In the genomic region with DNA sequence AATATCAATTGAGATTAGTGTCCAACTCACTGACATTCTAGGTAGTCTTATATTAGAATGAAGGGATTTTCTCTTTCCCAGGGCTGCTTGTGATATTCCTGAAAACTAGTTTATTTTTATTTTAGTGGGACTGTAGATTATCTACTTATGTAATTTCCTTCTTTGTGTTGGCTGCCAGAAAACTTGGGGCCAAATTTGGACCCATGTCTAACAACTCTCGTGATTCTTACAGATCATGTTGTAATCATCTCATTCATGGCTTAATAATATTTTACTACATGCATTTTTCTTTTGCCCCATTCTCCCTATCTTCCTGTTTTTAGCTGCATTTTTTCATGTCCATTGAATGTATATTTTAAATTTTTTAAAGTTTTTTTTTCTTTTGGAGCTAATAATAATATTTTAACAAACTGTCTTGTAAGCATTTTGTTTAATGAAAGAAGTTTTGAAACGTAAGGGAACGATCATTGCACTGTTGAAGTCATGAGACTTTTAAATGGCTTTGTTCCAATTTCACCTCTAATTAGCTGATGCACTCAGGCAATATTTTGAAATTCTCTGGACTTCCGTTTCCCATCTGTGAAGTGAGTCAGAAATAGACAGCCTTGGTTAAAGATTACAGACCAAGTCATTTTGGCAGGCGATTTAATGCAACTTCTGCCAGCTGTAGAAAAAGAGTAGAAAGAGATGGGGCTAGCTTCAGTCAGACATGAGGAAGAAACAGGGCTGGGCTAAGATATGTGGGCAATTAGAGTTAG, we compare ENCODE assay signal across 8 cellular contexts. TPM values are rescaled to one million over a fixed set of nuclear protein-coding genes. Genes with fewer than 3 reads are reported as not detected.
DNase-seq lines count a peak whose midpoint lies in the region; ATAC-seq, FAIRE-seq and TF ChIP-seq lines count a peak whose summit lies in the region.

No MANE protein-coding gene starts in this region.

- H3K36me3 ChIP-seq in adrenal gland (replicated peaks in 1 of 2) = no peaks in the 10 kb centered on the region
- H3K36me3 ChIP-seq in naive thymus-derived CD4-positive, alpha-beta T cell (ENCODE audit: control insufficient read depth in 2 of 3, insufficient read depth in 3 of 3, low read length in 3 of 3) = no peaks in the 10 kb centered on the region

- H3K9me3 ChIP-seq in adrenal gland (replicated peaks in 1 of 3) = no peaks in the 10 kb centered on the region
- no peaks in the 10 kb centered on the region for H3K9me3 ChIP-seq in naive thymus-derived CD4-positive, alpha-beta T cell (ENCODE audit: control insufficient read depth in 2 of 3, low read length in 3 of 3)

- no peak overlapping the region for H3K27ac ChIP-seq in adrenal gland
- H3K27ac ChIP-seq in naive thymus-derived CD4-positive, alpha-beta T cell (ENCODE audit: low read depth, low read length) = no peak overlapping the region

- peaks cover 0 to 14% (median 4%) of the 10 kb centered on the region in 11 donors for H3K9me3 Mint-ChIP-seq in naive thymus-derived CD4-positive, alpha-beta T cell

- no peak overlapping the region for H3K27ac Mint-ChIP-seq in naive thymus-derived CD4-positive, alpha-beta T cell

- H3K4me1 Mint-ChIP-seq in naive thymus-derived CD4-positive, alpha-beta T cell = no peaks in the 10 kb centered on the region

- no peak overlapping the region for H3K4me3 ChIP-seq in adrenal gland
- no peak overlapping the region for H3K4me3 ChIP-seq in naive thymus-derived CD4-positive, alpha-beta T cell (ENCODE audit: low read length)

- POLR2A ChIA-PET in naive thymus-derived CD4-positive, alpha-beta T cell (lab: Charles Lee) = no interaction called here

- peaks cover 7% of the 10 kb centered on the region in 2 donors for H3K4me1 ChIP-seq in adrenal gland (replicated peaks in 1 of 2)
- no peaks in the 10 kb centered on the region for H3K4me1 ChIP-seq in naive thymus-derived CD4-positive, alpha-beta T cell (ENCODE audit: control insufficient read depth in 2 of 2, insufficient read depth in 2 of 2, low read length in 2 of 2)

- no peak for TF ChIP-seq CTCF in adrenal gland (IDR thresholded peaks at IDR 0.05)

- intact Hi-C loops in adrenal gland (cut with DNase I) = no loop called here
- intact Hi-C loops in naive thymus-derived CD4-positive, alpha-beta T cell (cut with micrococcal nuclease) = no loop called here

- CTCF ChIA-PET in naive thymus-derived CD4-positive, alpha-beta T cell (lab: Charles Lee) = no interaction called here

- peak; percentile 23 to 71 (median 48) for DNase-seq in adrenal gland
- DNase-seq in non-pigmented ciliary epithelial cell (ENCODE audit: low read depth) = peak; percentile 71
- no peak for DNase-seq in NCI-H1436 treated with DMSO at 0.1 percent for 48 hours (lab: John Stamatoyannopoulos, UW)
- no peak for DNase-seq in HTR-8/SVneo (ENCODE audit: insufficient read length, low spot score)
- DNase-seq in T-helper 1 cell = no peak
- DNase-seq in naive thymus-derived CD4-positive, alpha-beta T cell = no peak

- peaks cover 0 to 11% (median 0%) of the 10 kb centered on the region in 5 donors for H3K36me3 Mint-ChIP-seq in naive thymus-derived CD4-positive, alpha-beta T cell

- no peak for FAIRE-seq in HTR-8/SVneo (lab: Jason Lieb, UNC)

- no peaks in the 10 kb centered on the region for H3K27me3 ChIP-seq in adrenal gland
- no peaks in the 10 kb centered on the region for H3K27me3 ChIP-seq in naive thymus-derived CD4-positive, alpha-beta T cell (ENCODE audit: control insufficient read depth in 2 of 2, insufficient read depth in 2 of 2, low read length in 2 of 2)

- peak; percentile 95 for ATAC-seq in GM19023 (IDR thresholded peaks at IDR 0.05; ENCODE audit: unreplicated experiment)
- peak; percentile 95 for ATAC-seq in HG03175 (IDR thresholded peaks at IDR 0.05; ENCODE audit: unreplicated experiment)
- ATAC-seq in naive thymus-derived CD4-positive, alpha-beta T cell = no peak

- peaks cover 0 to 48% (median 27%) of the 10 kb centered on the region in 5 donors for H3K27me3 Mint-ChIP-seq in naive thymus-derived CD4-positive, alpha-beta T cell

- TF ChIP-seq POLR2A in adrenal gland (IDR thresholded peaks at IDR 0.05) = no peak

- 15 to 19% (median 17%) methylated on average over 5 of the region's 5 CpGs for WGBS in adrenal gland, 4 donors

- H3K4me3 Mint-ChIP-seq in naive thymus-derived CD4-positive, alpha-beta T cell = no peak overlapping the region

RNA-seq across cellular contexts. Expression of gene TDO2, which starts 14.3 kb away (rescaled TPM):
- total RNA-seq in adrenal gland = 1 to 10 TPM in 6 of 8 donors, under 1 TPM in 2; 0.56 to 9.8 (median 3.4) TPM
- polyA plus RNA-seq in adrenal gland = 1 to 10 TPM; 1.7 to 9.3 (median 1.9) TPM
- total RNA-seq in naive thymus-derived CD4-positive, alpha-beta T cell = not detected
- not detected for polyA plus RNA-seq in naive thymus-derived CD4-positive, alpha-beta T cell

RNA-seq across cellular contexts. Expression of gene ASIC5, which starts 23.1 kb away (rescaled TPM):
- total RNA-seq in adrenal gland = not detected
- not detected for polyA plus RNA-seq in adrenal gland
- total RNA-seq in naive thymus-derived CD4-positive, alpha-beta T cell = not detected
- polyA plus RNA-seq in naive thymus-derived CD4-positive, alpha-beta T cell = not detected

Comparison
In these comparisons a context has a peak if more than half of its experiments do, and no peak if none do; other contexts are left out.
1. DNase-seq: peak in adrenal gland (7 of 7) and non-pigmented ciliary epithelial cell (single experiment); none in NCI-H1436 treated with DMSO at 0.1 percent for 48 hours (single experiment), HTR-8/SVneo (single experiment), T-helper 1 cell (0 of 5) and naive thymus-derived CD4-positive, alpha-beta T cell (0 of 9).